ENCODE assay signal across 8 cellular contexts in genomic region chr4:125085-125820, GRCh38. TPM values are rescaled to one million over a fixed set of nuclear protein-coding genes. Genes with fewer than 3 reads are reported as not detected.
DNase-seq lines count a peak whose midpoint lies in the region; ATAC-seq and TF ChIP-seq lines count a peak whose summit lies in the region.

No MANE protein-coding gene starts in this region.

- DNase-seq in activated CD8-positive, alpha-beta memory T cell treated with anti-CD3 and anti-CD28 coated beads, Interleukin-2, amount 10 ng/mL, durations not matched to agents 7 days and 5 days, result peak; percentile 43
- DNase-seq in activated CD8-positive, alpha-beta memory T cell treated with anti-CD3 and anti-CD28 coated beads for 24 hours, result no peak
- DNase-seq in SJSA1 (ENCODE audit: low read depth in 1 of 2, low spot score in 2 of 2) (no peak), colonic mucosa (peak; percentile 59), left colon (peak; percentile 69 to 71)
- peak; percentile 7 to 12 for DNase-seq in stimulated activated CD8-positive, alpha-beta memory T cell treated with anti-CD3 and anti-CD28 coated beads, Interleukin-7, amount 100 ng/mL, for 48 hours (ENCODE audit: extremely low read depth in 1 of 2, low read depth in 1 of 2)

- no peak for TF ChIP-seq CTCF in colonic mucosa (IDR thresholded peaks at IDR 0.05)

- no peaks in the 10 kb centered on the region for H3K27me3 Mint-ChIP-seq in activated CD8-positive, alpha-beta memory T cell treated with anti-CD3 and anti-CD28 coated beads, Interleukin-2, amount 10 ng/mL, durations not matched to agents 7 days and 5 days

- H3K36me3 Mint-ChIP-seq in activated CD8-positive, alpha-beta memory T cell treated with anti-CD3 and anti-CD28 coated beads, Interleukin-2, amount 10 ng/mL, durations not matched to agents 7 days and 5 days, result peaks cover 77% of the 10 kb centered on the region

- ATAC-seq in activated CD8-positive, alpha-beta memory T cell treated with anti-CD3 and anti-CD28 coated beads, Interleukin-2, amount 10 ng/mL, durations not matched to agents 7 days and 5 days, result peak; percentile 4
- peak; percentile 11 for ATAC-seq in HG03066 (IDR thresholded peaks at IDR 0.05; ENCODE audit: low read depth, unreplicated experiment)
- ATAC-seq in left colon, result peak; percentile 72
- no peak for ATAC-seq in GM21619 (IDR thresholded peaks at IDR 0.05; ENCODE audit: unreplicated experiment)

- no peaks in the 10 kb centered on the region for H3K4me1 ChIP-seq in SJSA1 (replicated peaks)
- H3K4me1 ChIP-seq in colonic mucosa, result no peaks in the 10 kb centered on the region

- H3K27ac Mint-ChIP-seq in activated CD8-positive, alpha-beta memory T cell treated with anti-CD3 and anti-CD28 coated beads, Interleukin-2, amount 10 ng/mL, durations not matched to agents 7 days and 5 days, result peak overlapping the region; percentile 98

- H3K4me3 ChIP-seq in SJSA1, result peak overlapping the region; percentile 27
- H3K4me3 ChIP-seq in colonic mucosa, result peak overlapping the region; percentile 67

- H3K9ac ChIP-seq in colonic mucosa (ENCODE audit: low read depth in 2 of 2, low read length in 2 of 2), result peak overlapping the region; percentile 84 to 91

- H3K9me3 ChIP-seq in SJSA1 (replicated peaks), result no peaks in the 10 kb centered on the region
- no peaks in the 10 kb centered on the region for H3K9me3 ChIP-seq in colonic mucosa

- H3K36me3 ChIP-seq in SJSA1, result no peaks in the 10 kb centered on the region
- H3K36me3 ChIP-seq in colonic mucosa, result no peaks in the 10 kb centered on the region

- H3K9me3 Mint-ChIP-seq in activated CD8-positive, alpha-beta memory T cell treated with anti-CD3 and anti-CD28 coated beads, Interleukin-2, amount 10 ng/mL, durations not matched to agents 7 days and 5 days (ENCODE audit: low read depth), result peaks cover 35% of the 10 kb centered on the region

- no peaks in the 10 kb centered on the region for H3K27me3 ChIP-seq in SJSA1 (replicated peaks)
- no peaks in the 10 kb centered on the region for H3K27me3 ChIP-seq in colonic mucosa

- H3K4me3 Mint-ChIP-seq in activated CD8-positive, alpha-beta memory T cell treated with anti-CD3 and anti-CD28 coated beads, Interleukin-2, amount 10 ng/mL, durations not matched to agents 7 days and 5 days, result peak overlapping the region; percentile 88

- peaks cover 38% of the 10 kb centered on the region for H3K4me1 Mint-ChIP-seq in activated CD8-positive, alpha-beta memory T cell treated with anti-CD3 and anti-CD28 coated beads, Interleukin-2, amount 10 ng/mL, durations not matched to agents 7 days and 5 days

- H3K27ac ChIP-seq in SJSA1 (no peak overlapping the region), colonic mucosa (peak overlapping the region; percentile 91)

- CTCF ChIA-PET in activated CD8-positive, alpha-beta memory T cell treated with anti-CD3 and anti-CD28 coated beads, Interleukin-2, amount 10 ng/mL, durations not matched to agents 7 days and 5 days (lab: Charles Lee), result interaction anchor here (1.2 to 1.5 kb wide), 3 partner anchors 53 to 549 kb away, joined by 3 to 4 read pairs (median 3); partner anchors contain the start of genes ATP5ME and MYL5

- intact Hi-C loops in colonic mucosa (cut with DNase I) (no loop called here), left colon (cut with DNase I, micrococcal nuclease) (no loop called here)

RNA-seq across cellular contexts. Expression of gene ZNF718, which starts 1.0 kb away (rescaled TPM):
- 10 to 100 TPM; 13.7 to 19.0 TPM for total RNA-seq in activated CD8-positive, alpha-beta memory T cell treated with anti-CD3 and anti-CD28 coated beads, Interleukin-2, amount 10 ng/mL, durations not matched to agents 7 days and 5 days
- total RNA-seq in SJSA1 (2014; rRNA removed; shearing (Covaris generic)), result 0.05 and 0.25 TPM in 2 replicates
- total RNA-seq in colonic mucosa (1 to 10 TPM; 5.4 to 7.9 TPM), left colon (1 to 10 TPM; 4.3 to 5.1 TPM)

Comparison
In these comparisons a context has a peak if more than half of its experiments do, and no peak if none do; other contexts are left out.
1. DNase-seq: peak in activated CD8-positive, alpha-beta memory T cell treated with anti-CD3 and anti-CD28 coated beads, Interleukin-2, amount 10 ng/mL, durations not matched to agents 7 days and 5 days (single experiment), colonic mucosa (single experiment), left colon (2 of 2) and stimulated activated CD8-positive, alpha-beta memory T cell treated with anti-CD3 and anti-CD28 coated beads, Interleukin-7, amount 100 ng/mL, for 48 hours (2 of 2); none in activated CD8-positive, alpha-beta memory T cell treated with anti-CD3 and anti-CD28 coated beads for 24 hours (single experiment) and SJSA1 (0 of 2).